In genomic region chr2:161238559-161239415, GRCh38 we compare ENCODE assay signal across 9 cellular contexts.
DNase-seq lines count a peak whose midpoint lies in the region; TF ChIP-seq lines count a peak whose summit lies in the region.
"Had no signal": no experiment of that assay in that cellular context is flagged by ENCODE, and none has a peak within 500 bp of the region (broad histone marks: within the 10 kb centered on the region; RNA-seq: fewer than 3 reads in every experiment).

No MANE protein-coding gene starts in this region.

- no TSS peak for BruUV-seq in PC-9 (replicated peaks; lab: Mats Ljungman, UMichigan)

- H4K8ac ChIP-seq in mesenchymal stem cell (ENCODE audit: low read length): peak overlapping the region; percentile 81

- peaks cover 3% of the 10 kb centered on the region for H3K36me3 ChIP-seq in endodermal cell (ENCODE audit: control insufficient read depth, insufficient read depth, low read length)
- H3K36me3 ChIP-seq in mesenchymal stem cell (ENCODE audit: control insufficient read depth in 1 of 2, insufficient read depth in 2 of 2, low read depth in 1 of 2, low read length in 2 of 2): peaks cover 0 to 23% of the 10 kb centered on the region in 2 experiments
- no peaks in the 10 kb centered on the region for H3K36me3 ChIP-seq in PC-9 (ENCODE audit: low read depth)

- no peaks in the 10 kb centered on the region for H3F3A ChIP-seq in PC-9 (ENCODE audit: insufficient read depth, low read depth)

- H2BK120ac ChIP-seq in mesenchymal stem cell (ENCODE audit: low read depth, low read length): peak overlapping the region; percentile 81

- H3K18ac ChIP-seq in mesenchymal stem cell (ENCODE audit: low read depth in 1 of 2, low read length in 2 of 2): peak overlapping the region; percentile 50 to 60

- H3K4me3 ChIP-seq in endodermal cell (ENCODE audit: low read length): peak overlapping the region; percentile 79
- H3K4me3 ChIP-seq in mesenchymal stem cell (ENCODE audit: insufficient read depth in 1 of 2, low read depth in 1 of 2, low read length in 2 of 2): peak overlapping the region; percentile 72 to 86
- no peak overlapping the region for H3K4me3 ChIP-seq in PC-9

- peak overlapping the region in 1 of 2 experiments; percentile 83 for H2BK12ac ChIP-seq in mesenchymal stem cell (ENCODE audit: low read length in 2 of 2)

- H3K4me1 Mint-ChIP-seq in HFFc6 (ENCODE audit: low read depth) (peaks cover 14% of the 10 kb centered on the region), endodermal cell (peaks cover 14% of the 10 kb centered on the region)

- peak overlapping the region; percentile 41 for H4K91ac ChIP-seq in mesenchymal stem cell (ENCODE audit: low read length)

- no peak overlapping the region for H2BK15ac ChIP-seq in mesenchymal stem cell (ENCODE audit: low read depth, poor library complexity, severe bottlenecking)

- H3K9ac ChIP-seq in endodermal cell (ENCODE audit: extremely low read depth, low read length, poor library complexity, severe bottlenecking) (no peak overlapping the region), mesenchymal stem cell (ENCODE audit: low read length) (peak overlapping the region; percentile 78)

- H3K27ac Mint-ChIP-seq in HFFc6 (peak overlapping the region; percentile 50; the same call in 1 of the 2 replicates), endodermal cell (peak overlapping the region; percentile 85)

- WGBS in endodermal cell (ENCODE audit: insufficient coverage in 1 of 2, insufficient read length in 1 of 2), 2 experiments: 2 to 3% methylated on average over 24 to 89 of the region's 89 CpGs
- WGBS in mesenchymal stem cell: 3% methylated on average over 71 of the region's 89 CpGs

- H3K27me3 ChIP-seq in endodermal cell (ENCODE audit: control insufficient read depth, insufficient read depth, low read length, poor library complexity, severe bottlenecking) (peaks cover 12% of the 10 kb centered on the region), mesenchymal stem cell (ENCODE audit: control insufficient read depth in 1 of 2, insufficient read depth in 1 of 2, low read length in 2 of 2) (no peaks in the 10 kb centered on the region), PC-9 (ENCODE audit: insufficient read depth, low read depth) (no peaks in the 10 kb centered on the region)

- H2BK5ac ChIP-seq in mesenchymal stem cell (ENCODE audit: low read depth, low read length, poor library complexity, severe bottlenecking): no peak overlapping the region

- H3K14ac ChIP-seq in mesenchymal stem cell (ENCODE audit: low read length in 2 of 2): peak overlapping the region in 1 of 2 experiments; percentile 75

- POLR2A ChIA-PET in PC-9 (lab: Charles Lee; ENCODE audit: unreplicated experiment): no interaction called here

- TF ChIP-seq CTCF in GM10266 (IDR thresholded peaks at IDR 0.05; ENCODE audit: control insufficient read depth, insufficient read depth, low read depth, missing control alignments): peak; percentile 7
- no peak for TF ChIP-seq CTCF in HFFc6 (IDR thresholded peaks at IDR 0.05)
- peak; percentile 9 for TF ChIP-seq CTCF in endodermal cell (conservative IDR thresholded peaks at IDR 0.05)
- TF ChIP-seq CTCF in PC-9 (conservative IDR thresholded peaks at IDR 0.05): no peak

- H3K9me3 Mint-ChIP-seq in HFFc6: no peaks in the 10 kb centered on the region
- H3K9me3 Mint-ChIP-seq in endodermal cell: no peaks in the 10 kb centered on the region

- H2AFZ ChIP-seq in mesenchymal stem cell (ENCODE audit: low read depth, low read length) (peak overlapping the region; percentile 46), PC-9 (no peak overlapping the region)

- H2AK5ac ChIP-seq in mesenchymal stem cell (ENCODE audit: low read length, severe bottlenecking): no peak overlapping the region

- peaks cover 9% of the 10 kb centered on the region for H3K4me1 ChIP-seq in endodermal cell (ENCODE audit: control insufficient read depth, insufficient read depth, low read length)
- H3K4me1 ChIP-seq in mesenchymal stem cell (ENCODE audit: control insufficient read depth, insufficient read depth, low read depth, low read length): peaks cover 18% of the 10 kb centered on the region
- 0 out of 2 replicates have a peak, but pooled peaks cover 6% of the 10 kb centered on the region for H3K4me1 ChIP-seq in PC-9 (replicated peaks; ENCODE audit: insufficient read depth)

- H3K4me2 ChIP-seq in mesenchymal stem cell (ENCODE audit: low read length, poor library complexity, severe bottlenecking): peak overlapping the region; percentile 95
- H3K4me2 ChIP-seq in PC-9: no peak overlapping the region

- CTCF ChIA-PET in PC-9 (lab: Charles Lee): no interaction called here

- H3K79me1 ChIP-seq in mesenchymal stem cell (replicated peaks; ENCODE audit: low read length, poor library complexity, severe bottlenecking): no peaks in the 10 kb centered on the region

- H3K9me2 ChIP-seq in PC-9 (ENCODE audit: insufficient read depth): no peaks in the 10 kb centered on the region

- H3K4ac ChIP-seq in mesenchymal stem cell (ENCODE audit: low read depth in 1 of 2, low read length in 2 of 2): peak overlapping the region; percentile 61 to 67

- intact Hi-C loops in PC-9 (cut with micrococcal nuclease; ENCODE audit: unreplicated experiment): no loop called here

- peaks cover 5% of the 10 kb centered on the region; the same call in 1 of the 2 replicates for H3K79me2 ChIP-seq in PC-9 (ENCODE audit: low read depth)

- H3K23ac ChIP-seq in mesenchymal stem cell (ENCODE audit: low read length in 2 of 2): no peak overlapping the region

- DNase-seq in GM10266 (ENCODE audit: extremely low spot score): peak; percentile 71
- no peak for DNase-seq in HFFc6
- peak; percentile 85 for DNase-seq in NCI-H2171 treated with DMSO at 0.1 percent for 48 hours (lab: John Stamatoyannopoulos, UW)
- DNase-seq in activated T-cell treated with anti-CD3 and anti-CD28 coated beads for 24 hours (ENCODE audit: low read depth): peak; percentile 44
- DNase-seq in endodermal cell: peak; percentile 94
- DNase-seq in mesenchymal stem cell: peak; percentile 48
- DNase-seq in stimulated activated CD8-positive, alpha-beta memory T cell treated with anti-CD3 and anti-CD28 coated beads, Interleukin-12 subunit alpha, Interleukin-12 subunit beta, amount 100 ng/mL, for 4 hours (ENCODE audit: low read depth): peak; percentile 32
- DNase-seq in PC-9: no peak

- H3K4me3 Mint-ChIP-seq in HFFc6 (peak overlapping the region; percentile 95), endodermal cell (peak overlapping the region; percentile 73)

- H3K27ac ChIP-seq in endodermal cell (ENCODE audit: low read depth, low read length) (peak overlapping the region; percentile 36), mesenchymal stem cell (ENCODE audit: low read length, poor library complexity, severe bottlenecking) (no peak overlapping the region), PC-9 (no peak overlapping the region)
- H3K27ac ChIP-seq: epithelial cell of prostate had no signal

- H4K20me1 ChIP-seq in PC-9 (ENCODE audit: insufficient read depth): no peaks in the 10 kb centered on the region

- H3K36me3 Mint-ChIP-seq in HFFc6 (ENCODE audit: low read depth) (no peaks in the 10 kb centered on the region), endodermal cell (ENCODE audit: low read depth) (no peaks in the 10 kb centered on the region)

- no peaks in the 10 kb centered on the region for H3K9me3 ChIP-seq in endodermal cell (ENCODE audit: control insufficient read depth, low read length)
- no peaks in the 10 kb centered on the region for H3K9me3 ChIP-seq in mesenchymal stem cell (ENCODE audit: control insufficient read depth, low read length)
- no peaks in the 10 kb centered on the region for H3K9me3 ChIP-seq in PC-9 (ENCODE audit: insufficient read depth, low read depth)

- H3K27me3 Mint-ChIP-seq in HFFc6 (ENCODE audit: insufficient read depth) (no peaks in the 10 kb centered on the region; the same call in 1 of the 2 replicates), endodermal cell (ENCODE audit: insufficient read depth) (peaks cover 34% of the 10 kb centered on the region)

Comparison
In these comparisons a context has a peak if more than half of its experiments do, and no peak if none do; other contexts are left out.
1. DNase-seq: peak in GM10266 (single experiment), NCI-H2171 treated with DMSO at 0.1 percent for 48 hours (single experiment), activated T-cell treated with anti-CD3 and anti-CD28 coated beads for 24 hours (single experiment), endodermal cell (single experiment), mesenchymal stem cell (single experiment) and stimulated activated CD8-positive, alpha-beta memory T cell treated with anti-CD3 and anti-CD28 coated beads, Interleukin-12 subunit alpha, Interleukin-12 subunit beta, amount 100 ng/mL, for 4 hours (single experiment); none in HFFc6 (single experiment) and PC-9 (0 of 2).
2. CTCF ChIP-seq: peak in GM10266 (single experiment) and endodermal cell (single experiment); none in HFFc6 (single experiment) and PC-9 (single experiment).